In the genomic region with DNA sequence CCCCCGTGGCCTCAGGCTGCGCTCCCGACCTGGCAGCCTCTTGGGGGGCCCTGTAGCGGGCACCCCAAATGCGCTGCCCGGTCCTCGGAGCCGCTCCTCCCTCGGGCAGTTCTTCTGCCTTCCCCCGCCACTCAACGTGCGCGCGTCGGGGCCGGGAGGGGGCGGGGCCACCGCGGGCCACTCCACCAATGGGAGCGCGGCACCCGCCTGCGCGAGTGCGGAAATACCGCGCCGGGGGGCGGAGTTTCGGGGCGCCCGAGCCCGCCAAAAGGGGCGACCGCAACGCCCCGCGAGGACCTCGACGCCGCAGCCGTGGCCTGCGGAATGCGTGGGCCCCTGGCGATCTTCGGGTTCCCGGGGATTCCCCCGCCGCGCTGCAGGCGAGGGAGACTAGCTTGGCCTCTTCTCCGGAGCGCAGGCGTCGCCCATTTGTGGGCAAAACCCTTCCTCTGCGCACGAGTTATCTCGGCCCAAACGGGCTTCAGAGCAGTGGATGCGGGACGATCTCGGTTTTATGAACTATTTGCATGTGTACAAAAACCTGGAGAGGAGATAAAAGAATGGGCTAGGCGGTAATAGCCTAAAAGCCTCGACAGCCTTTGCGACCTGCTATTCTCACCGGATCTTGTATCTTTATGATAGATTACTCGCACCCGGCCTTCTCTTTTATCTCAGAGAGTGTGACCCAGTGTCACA, we compare ENCODE assay signal across 1 cellular context.
TF ChIP-seq lines count a peak whose summit lies in the region.

Gene TASOR (minus strand): TSS at position 144 of the 696 bp plus-strand sequence. CDS start 259 bp downstream, outside the sequence.

TF ChIP-seq in HEK293, 187 proteins besides CTCF, POLR2A, EP300 and RAD21 (continued from another document and continues in another):
- no peak for TF ChIP-seq ZNF596 (tag by site-specific recombination; IDR thresholded peaks at IDR 0.05)
- no peak for TF ChIP-seq ZNF311 (tag by site-specific recombination; IDR thresholded peaks at IDR 0.05; ENCODE audit: borderline replicate concordance)
- 0 out of 2 replicates have a peak, but pooled peaks have one; percentile 31 for TF ChIP-seq ZNF518A (tag by site-specific recombination; conservative IDR thresholded peaks at IDR 0.05; ENCODE audit: low read depth)
- no peak for TF ChIP-seq ZNF214 (tag by site-specific recombination; IDR thresholded peaks at IDR 0.05; ENCODE audit: borderline replicate concordance)
- TF ChIP-seq, protein P1, sequence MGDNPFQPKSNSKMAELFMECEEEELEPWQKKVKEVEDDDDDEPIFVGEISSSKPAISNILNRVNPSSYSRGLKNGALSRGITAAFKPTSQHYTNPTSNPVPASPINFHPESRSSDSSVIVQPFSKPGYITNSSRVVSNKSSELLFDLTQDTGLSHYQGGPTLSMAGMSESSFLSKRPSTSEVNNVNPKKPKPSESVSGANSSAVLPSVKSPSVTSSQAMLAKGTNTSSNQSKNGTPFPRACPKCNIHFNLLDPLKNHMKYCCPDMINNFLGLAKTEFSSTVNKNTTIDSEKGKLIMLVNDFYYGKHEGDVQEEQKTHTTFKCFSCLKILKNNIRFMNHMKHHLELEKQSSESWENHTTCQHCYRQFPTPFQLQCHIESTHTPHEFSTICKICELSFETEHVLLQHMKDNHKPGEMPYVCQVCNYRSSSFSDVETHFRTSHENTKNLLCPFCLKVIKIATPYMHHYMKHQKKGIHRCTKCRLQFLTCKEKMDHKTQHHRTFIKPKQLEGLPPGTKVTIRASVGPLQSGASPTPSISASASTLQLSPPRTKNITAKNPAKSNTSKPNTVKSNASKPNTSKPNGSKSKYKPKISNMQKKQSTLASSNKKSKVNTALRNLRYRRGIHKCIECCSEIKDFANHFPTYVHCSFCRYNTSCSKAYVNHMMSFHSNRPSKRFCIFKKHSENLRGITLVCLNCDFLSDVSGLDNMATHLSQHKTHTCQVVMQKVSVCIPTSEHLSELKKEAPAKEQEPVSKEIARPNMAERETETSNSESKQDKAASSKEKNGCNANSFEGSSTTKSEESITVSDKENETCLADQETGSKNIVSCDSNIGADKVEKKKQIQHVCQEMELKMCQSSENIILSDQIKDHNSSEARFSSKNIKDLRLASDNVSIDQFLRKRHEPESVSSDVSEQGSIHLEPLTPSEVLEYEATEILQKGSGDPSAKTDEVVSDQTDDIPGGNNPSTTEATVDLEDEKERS (tag by site-specific recombination; IDR thresholded peaks at IDR 0.05), result no peak
- TF ChIP-seq ZNF10 (tag by site-specific recombination; IDR thresholded peaks at IDR 0.05), result no peak
- no peak for TF ChIP-seq IKZF3 (tag by site-specific recombination; IDR thresholded peaks at IDR 0.05)
- TF ChIP-seq ZNF701 (tag by site-specific recombination; IDR thresholded peaks at IDR 0.05), result no peak
- peak; percentile 97 for TF ChIP-seq SETDB1 (IDR thresholded peaks at IDR 0.05; ENCODE audit: insufficient read length, low read length)
- no peak for TF ChIP-seq AEBP2 (tag by site-specific recombination; IDR thresholded peaks at IDR 0.05; ENCODE audit: borderline replicate concordance)
- TF ChIP-seq ZNF585B (tag by site-specific recombination; IDR thresholded peaks at IDR 0.05), result no peak
- 0 out of 2 replicates have a peak, but pooled peaks have one; percentile 15 for TF ChIP-seq ZNF600 (tag by site-specific recombination; IDR thresholded peaks at IDR 0.05)
- TF ChIP-seq ZNF548 (tag by site-specific recombination; IDR thresholded peaks at IDR 0.05), result no peak
- no peak for TF ChIP-seq ZNF37A (tag by site-specific recombination; IDR thresholded peaks at IDR 0.05)
- no peak for TF ChIP-seq ZNF677 (tag by site-specific recombination; IDR thresholded peaks at IDR 0.05)
- TF ChIP-seq ZNF2 (tag by site-specific recombination; IDR thresholded peaks at IDR 0.05), result no peak; the same call in 1 of the 2 replicates
- no peak for TF ChIP-seq ZNF266 (tag by site-specific recombination; IDR thresholded peaks at IDR 0.05; ENCODE audit: low read depth)
- peak; percentile 96 for TF ChIP-seq ZBTB1 (tag by site-specific recombination; IDR thresholded peaks at IDR 0.05)
- TF ChIP-seq ZBTB48 (tag by site-specific recombination; IDR thresholded peaks at IDR 0.05), result no peak
- TF ChIP-seq MEIS1 (CRISPR knock-in tag; IDR thresholded peaks at IDR 0.05; ENCODE audit: borderline replicate concordance), result no peak
- TF ChIP-seq KLF8 (tag by site-specific recombination; IDR thresholded peaks at IDR 0.05), result peak; percentile 54; the same call in 1 of the 2 replicates
- TF ChIP-seq ZSCAN18 (tag by site-specific recombination; IDR thresholded peaks at IDR 0.05), result no peak
- TF ChIP-seq ZNF184 (tag by site-specific recombination; IDR thresholded peaks at IDR 0.05), result no peak
- no peak for TF ChIP-seq SALL2 (tag by site-specific recombination; IDR thresholded peaks at IDR 0.05; ENCODE audit: borderline replicate concordance)
- no peak for TF ChIP-seq ZNF488 (tag by site-specific recombination; IDR thresholded peaks at IDR 0.05)
- no peak for TF ChIP-seq MYNN (tag by site-specific recombination; IDR thresholded peaks at IDR 0.05; ENCODE audit: borderline replicate concordance)
- TF ChIP-seq, protein P2, sequence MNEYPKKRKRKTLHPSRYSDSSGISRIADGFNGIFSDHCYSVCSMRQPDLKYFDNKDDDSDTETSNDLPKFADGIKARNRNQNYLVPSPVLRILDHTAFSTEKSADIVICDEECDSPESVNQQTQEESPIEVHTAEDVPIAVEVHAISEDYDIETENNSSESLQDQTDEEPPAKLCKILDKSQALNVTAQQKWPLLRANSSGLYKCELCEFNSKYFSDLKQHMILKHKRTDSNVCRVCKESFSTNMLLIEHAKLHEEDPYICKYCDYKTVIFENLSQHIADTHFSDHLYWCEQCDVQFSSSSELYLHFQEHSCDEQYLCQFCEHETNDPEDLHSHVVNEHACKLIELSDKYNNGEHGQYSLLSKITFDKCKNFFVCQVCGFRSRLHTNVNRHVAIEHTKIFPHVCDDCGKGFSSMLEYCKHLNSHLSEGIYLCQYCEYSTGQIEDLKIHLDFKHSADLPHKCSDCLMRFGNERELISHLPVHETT (tag by site-specific recombination; IDR thresholded peaks at IDR 0.05), result no peak
- no peak for TF ChIP-seq YY1 (tag by site-specific recombination; IDR thresholded peaks at IDR 0.05)
- no peak for TF ChIP-seq ZNF202 (tag by site-specific recombination; IDR thresholded peaks at IDR 0.05; ENCODE audit: borderline replicate concordance)
- TF ChIP-seq PRDM6 (tag by site-specific recombination; IDR thresholded peaks at IDR 0.05), result no peak
- TF ChIP-seq ZNF121 (tag by site-specific recombination; IDR thresholded peaks at IDR 0.05), result no peak
- TF ChIP-seq ZNF146 (tag by site-specific recombination; IDR thresholded peaks at IDR 0.05), result no peak
- TF ChIP-seq ZNF174 (tag by site-specific recombination; IDR thresholded peaks at IDR 0.05), result no peak
- TF ChIP-seq ZNF626 (tag by site-specific recombination; IDR thresholded peaks at IDR 0.05), result no peak
- no peak for TF ChIP-seq KLF16 (tag by site-specific recombination; IDR thresholded peaks at IDR 0.05)
- TF ChIP-seq GLI4 (tag by site-specific recombination; IDR thresholded peaks at IDR 0.05), result no peak
- TF ChIP-seq ZFP3 (tag by site-specific recombination; IDR thresholded peaks at IDR 0.05; ENCODE audit: low read depth), result no peak
- TF ChIP-seq TCF7L2 (IDR thresholded peaks at IDR 0.05; ENCODE audit: borderline replicate concordance, low read depth, low read length), result no peak
- TF ChIP-seq GLIS1 (tag by site-specific recombination; IDR thresholded peaks at IDR 0.05), result no peak
- no peak for TF ChIP-seq ZNF221 (tag by site-specific recombination; IDR thresholded peaks at IDR 0.05; ENCODE audit: borderline replicate concordance)
- no peak for TF ChIP-seq TRIM28 (IDR thresholded peaks at IDR 0.05; ENCODE audit: borderline replicate concordance, low read length)
- peak; percentile 42; the same call in 1 of the 2 replicates for TF ChIP-seq ZNF324 (tag by site-specific recombination; IDR thresholded peaks at IDR 0.05)
- TF ChIP-seq ZNF350 (tag by site-specific recombination; IDR thresholded peaks at IDR 0.05), result no peak
- TF ChIP-seq ZNF366 (tag by site-specific recombination; conservative IDR thresholded peaks at IDR 0.05), result no peak
- no peak for TF ChIP-seq ZNF274 (IDR thresholded peaks at IDR 0.05; ENCODE audit: low read length)
- no peak for TF ChIP-seq ZNF274 (tag by site-specific recombination; IDR thresholded peaks at IDR 0.05; ENCODE audit: borderline replicate concordance)
- TF ChIP-seq ZNF610 (tag by site-specific recombination; IDR thresholded peaks at IDR 0.05; ENCODE audit: borderline replicate concordance), result 0 out of 2 replicates have a peak, but pooled peaks have one; percentile 45
- no peak for TF ChIP-seq ZNF792 (tag by site-specific recombination; IDR thresholded peaks at IDR 0.05)
- no peak for TF ChIP-seq ZNF843 (tag by site-specific recombination; IDR thresholded peaks at IDR 0.05)
- TF ChIP-seq ZNF23 (tag by site-specific recombination; IDR thresholded peaks at IDR 0.05; ENCODE audit: borderline replicate concordance), result no peak
- TF ChIP-seq ZNF670 (tag by site-specific recombination; IDR thresholded peaks at IDR 0.05; ENCODE audit: low read depth), result no peak
